ENCODE assay signal across 8 cellular contexts in the genomic region with DNA sequence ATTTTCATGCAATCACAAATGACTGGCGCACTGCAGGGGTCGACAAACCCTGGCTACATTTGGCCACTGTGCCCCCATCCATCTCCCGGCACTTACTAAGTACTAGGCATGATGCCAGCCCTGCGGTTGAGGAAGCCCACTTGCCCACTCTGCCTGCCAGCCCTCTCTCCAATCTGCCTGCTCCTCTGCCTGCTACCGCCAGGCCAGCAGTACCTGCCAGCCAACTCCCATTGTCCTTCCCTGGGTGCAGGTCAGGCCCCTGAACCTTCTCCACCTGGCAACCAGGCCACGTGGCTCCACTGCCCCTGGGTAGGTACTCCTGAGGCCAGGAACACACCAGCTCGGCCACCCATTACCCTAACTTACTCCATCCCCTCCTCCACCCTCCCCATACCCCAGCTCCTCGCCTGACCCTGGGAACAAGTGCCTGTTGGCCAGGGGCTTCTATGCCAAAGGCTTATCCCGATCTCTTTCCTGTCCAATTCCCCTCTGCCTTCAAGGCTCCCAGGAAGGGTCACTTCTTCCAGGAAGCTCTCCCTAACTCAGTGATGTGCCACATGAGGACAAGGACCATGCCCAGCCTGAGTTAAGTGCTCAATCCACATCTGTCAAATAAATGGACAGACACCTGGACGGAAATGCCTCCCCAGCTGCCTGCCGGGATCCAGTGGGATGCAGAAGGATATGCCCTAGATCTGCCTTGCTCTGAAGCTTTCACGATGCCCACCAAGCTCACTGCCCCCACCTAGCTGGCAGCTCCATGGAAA. TPM values are rescaled to one million over a fixed set of nuclear protein-coding genes. Genes with fewer than 3 reads are reported as not detected.
DNase-seq lines count a peak whose midpoint lies in the region; ATAC-seq and TF ChIP-seq lines count a peak whose summit lies in the region.

No MANE protein-coding gene starts in this region.

- peaks cover 80% of the 10 kb centered on the region for H3K4me1 ChIP-seq in CD8-positive, alpha-beta memory T cell (ENCODE audit: insufficient read depth, low read length)

- H3K4me3 ChIP-seq in CD8-positive, alpha-beta memory T cell (ENCODE audit: low read length), result peak overlapping the region; percentile 98

- no peaks in the 10 kb centered on the region for H3K27me3 ChIP-seq in CD8-positive, alpha-beta memory T cell (ENCODE audit: insufficient read depth, low read length, poor library complexity, severe bottlenecking)

- no peak for TF ChIP-seq CTCF in osteocyte (IDR thresholded peaks at IDR 0.05)

- no peak for DNase-seq in CD8-positive, alpha-beta memory T cell
- DNase-seq in NCI-H2029 (lab: John Stamatoyannopoulos, UW) (peak; percentile 57), osteocyte (ENCODE audit: extremely low spot score, unreplicated experiment) (no peak), NCI-H1436 treated with DMSO at 0.1 percent for 48 hours (lab: John Stamatoyannopoulos, UW) (no peak), RPMI8226 (no peak)
- DNase-seq in effector CD8-positive, alpha-beta T cell (lab: John Stamatoyannopoulos, UW), result no peak

- H3K4me1 Mint-ChIP-seq in CD8-positive, alpha-beta memory T cell, result peaks cover 78 to 84% (median 81%) of the 10 kb centered on the region in 3 donors
- peaks cover 84% of the 10 kb centered on the region for H3K4me1 Mint-ChIP-seq in osteocyte (ENCODE audit: unreplicated experiment)

- peak overlapping the region; percentile 85 to 99 (median 97) for H3K4me3 Mint-ChIP-seq in CD8-positive, alpha-beta memory T cell
- no peak overlapping the region for H3K4me3 Mint-ChIP-seq in osteocyte (ENCODE audit: unreplicated experiment)

- H3K27ac Mint-ChIP-seq in CD8-positive, alpha-beta memory T cell, result peak overlapping the region; percentile 87 to 100 (median 96)
- H3K27ac Mint-ChIP-seq in osteocyte (ENCODE audit: unreplicated experiment), result peak overlapping the region; percentile 61

- H3K9me3 ChIP-seq in CD8-positive, alpha-beta memory T cell (ENCODE audit: low read length), result no peaks in the 10 kb centered on the region

- peaks cover 0 to 75% (median 3%) of the 10 kb centered on the region in 3 donors for H3K36me3 Mint-ChIP-seq in CD8-positive, alpha-beta memory T cell
- H3K36me3 Mint-ChIP-seq in osteocyte (ENCODE audit: unreplicated experiment), result peaks cover 2% of the 10 kb centered on the region

- POLR2A ChIA-PET in CD8-positive, alpha-beta memory T cell (lab: Charles Lee), result interaction anchor here (0.5 to 1.8 kb wide), 7 partner anchors 15 to 56 kb away, joined by 3 to 11 read pairs (median 3); no protein-coding TSS in a partner anchor

- no peaks in the 10 kb centered on the region for H3K9me3 Mint-ChIP-seq in CD8-positive, alpha-beta memory T cell
- H3K9me3 Mint-ChIP-seq in osteocyte (ENCODE audit: unreplicated experiment), result no peaks in the 10 kb centered on the region

- no peak for ATAC-seq in GM19452 (IDR thresholded peaks at IDR 0.05; ENCODE audit: unreplicated experiment)

- H3K27ac ChIP-seq in CD8-positive, alpha-beta memory T cell (ENCODE audit: low read depth, low read length), result no peak overlapping the region
- H3K27ac ChIP-seq in cingulate gyrus (ENCODE audit: low read depth, low read length), result peak overlapping the region; percentile 98

- H3K36me3 ChIP-seq in CD8-positive, alpha-beta memory T cell (ENCODE audit: insufficient read depth, low read length), result peaks cover 4% of the 10 kb centered on the region

- CTCF ChIA-PET in CD8-positive, alpha-beta memory T cell (lab: Charles Lee), result interaction anchor here (1.1 to 13.0 kb wide), 5 partner anchors 13 to 94 kb away, joined by 3 to 186 read pairs (median 15); a partner anchor contains a TSS

- H3K27me3 Mint-ChIP-seq in CD8-positive, alpha-beta memory T cell, result peaks cover 0 to 2% of the 10 kb centered on the region in 2 donors
- no peaks in the 10 kb centered on the region for H3K27me3 Mint-ChIP-seq in osteocyte (ENCODE audit: unreplicated experiment)

RNA-seq across cellular contexts. Expression of a gene that starts 6.6 kb away (rescaled TPM):
- 10 to 100 TPM; 82.2 to 93.3 TPM for total RNA-seq in CD8-positive, alpha-beta memory T cell
- polyA plus RNA-seq in CD8-positive, alpha-beta memory T cell, result 167 TPM
- 39.4 and 41.4 TPM in 2 replicates for total RNA-seq in osteocyte

RNA-seq across cellular contexts. Expression of a gene that starts 36.5 kb away (rescaled TPM):
- 10 to 100 TPM; 73.8 to 75.5 TPM for total RNA-seq in CD8-positive, alpha-beta memory T cell
- polyA plus RNA-seq in CD8-positive, alpha-beta memory T cell, result 52.2 TPM
- 29.2 and 31.6 TPM in 2 replicates for total RNA-seq in osteocyte

RNA-seq across cellular contexts. Expression of a gene that starts 43.6 kb away (rescaled TPM):
- total RNA-seq in CD8-positive, alpha-beta memory T cell, result 1 to 10 TPM; 1.4 to 2.5 TPM
- 0.89 TPM for polyA plus RNA-seq in CD8-positive, alpha-beta memory T cell
- 2.6 and 2.9 TPM in 2 replicates for total RNA-seq in osteocyte

RNA-seq across cellular contexts. Expression of a gene that starts 57.3 kb away (rescaled TPM):
- 10 to 100 TPM; 32.9 to 43.2 TPM for total RNA-seq in CD8-positive, alpha-beta memory T cell
- polyA plus RNA-seq in CD8-positive, alpha-beta memory T cell, result 28.7 TPM
- 21.4 and 25.1 TPM in 2 replicates for total RNA-seq in osteocyte
